ENCODE assay signal across 11 cellular contexts in the genomic region with DNA sequence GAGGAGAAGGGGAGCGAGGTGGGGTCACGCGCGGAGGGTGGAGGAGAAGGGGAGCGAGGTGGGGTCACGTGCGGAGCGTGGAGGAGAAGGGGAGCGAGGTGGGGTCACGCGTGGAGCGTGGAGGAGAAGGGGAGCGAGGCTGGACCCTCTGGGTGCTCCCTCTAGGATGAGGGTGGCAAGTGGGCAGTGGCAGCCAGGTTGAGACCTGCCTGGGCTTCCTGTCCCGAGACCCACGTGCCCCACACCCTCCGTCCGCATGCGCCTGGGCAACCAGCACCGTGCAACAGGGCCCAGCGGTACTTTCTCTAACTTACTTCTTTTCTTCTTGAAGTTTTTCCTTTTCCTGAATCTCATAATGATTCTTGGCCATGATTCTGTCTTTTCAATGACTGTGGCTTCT.
"Had no signal": no experiment of that assay in that cellular context is flagged by ENCODE, and none has a peak within 500 bp of the region (broad histone marks: within the 10 kb centered on the region; RNA-seq: fewer than 3 reads in every experiment).

No MANE protein-coding gene starts in this region.

- H3K4me1 Mint-ChIP-seq: naive thymus-derived CD4-positive, alpha-beta T cell had no signal

- H3K4me3 Mint-ChIP-seq: effector memory CD8-positive, alpha-beta T cell; naive thymus-derived CD4-positive, alpha-beta T cell had no signal

- H3K9me3 Mint-ChIP-seq: effector memory CD8-positive, alpha-beta T cell; naive thymus-derived CD4-positive, alpha-beta T cell had no signal

- H3K27ac Mint-ChIP-seq: effector memory CD8-positive, alpha-beta T cell; naive thymus-derived CD4-positive, alpha-beta T cell had no signal

- H3K27me3 Mint-ChIP-seq: effector memory CD8-positive, alpha-beta T cell; naive thymus-derived CD4-positive, alpha-beta T cell had no signal

- ATAC-seq: effector memory CD8-positive, alpha-beta T cell; left colon; naive thymus-derived CD4-positive, alpha-beta T cell had no signal

- DNase-seq: effector memory CD8-positive, alpha-beta T cell; erythroblast; head of caudate nucleus; kidney; left colon; mesendoderm; naive thymus-derived CD4-positive, alpha-beta T cell; sigmoid colon; stimulated activated CD4-positive, alpha-beta T cell treated with anti-CD3 and anti-CD28 coated beads, Interleukin-12 subunit alpha, Interleukin-12 subunit beta, amount 100 ng/mL, for 4 hours; stimulated activated CD4-positive, alpha-beta T cell treated with anti-CD3 and anti-CD28 coated beads, Interleukin-2, amount 100 ng/mL, for 48 hours; stimulated activated naive CD4-positive, alpha-beta T cell treated with Interleukin-2 at 50 U/mL for 16 hours had no signal
